25 cellular contexts compared by ENCODE assay signal in genomic region chr19:35144259-35144599, GRCh38. TPM values are rescaled to one million over a fixed set of nuclear protein-coding genes. Genes with fewer than 3 reads are reported as not detected.
A peak's percentile ranks its signal among the peaks of the same experiment; 100 is the strongest.
DNase-seq lines count a peak whose midpoint lies in the region; ATAC-seq lines count a peak whose summit lies in the region.
"Had no signal": no experiment of that assay in that cellular context is flagged by ENCODE, and none has a peak within 500 bp of the region (broad histone marks: within the 10 kb centered on the region; RNA-seq: fewer than 3 reads in every experiment).

No MANE protein-coding gene starts in this region.

- no peak overlapping the region for H2AFZ ChIP-seq in neuron (ENCODE audit: low read depth, low read length)

- peaks cover 6 to 41% (median 22%) of the 10 kb centered on the region in 4 donors for H3K4me1 Mint-ChIP-seq in CD4-positive, CD25-positive, alpha-beta regulatory T cell
- H3K4me1 Mint-ChIP-seq in T-cell: peaks cover 35 to 41% (median 40%) of the 10 kb centered on the region in 3 donors

- POLR2A ChIA-PET in T-cell (lab: Charles Lee): no interaction called here

- no peak for ATAC-seq in CD4-positive, CD25-positive, alpha-beta regulatory T cell (ENCODE audit: low read depth in 2 of 2)
- ATAC-seq in T-cell (replicated peaks in 1 of 4) (no peak), GM18498 (IDR thresholded peaks at IDR 0.05; ENCODE audit: unreplicated experiment) (no peak)
- ATAC-seq: activated CD8-positive, alpha-beta T cell treated with anti-CD3 and anti-CD28 coated beads for 36 hours; gastroesophageal sphincter; naive thymus-derived CD4-positive, alpha-beta T cell; pancreas had no signal

- H3K27ac Mint-ChIP-seq in CD4-positive, CD25-positive, alpha-beta regulatory T cell: peak overlapping the region in 2 of 3 donors; percentile 48 to 87
- H3K27ac Mint-ChIP-seq in T-cell: peak overlapping the region; percentile 28 to 59
- H3K27ac Mint-ChIP-seq: activated CD8-positive, alpha-beta T cell treated with anti-CD3 and anti-CD28 coated beads for 36 hours had no signal

- no peaks in the 10 kb centered on the region for H3K9me3 Mint-ChIP-seq in CD4-positive, CD25-positive, alpha-beta regulatory T cell
- no peaks in the 10 kb centered on the region for H3K9me3 Mint-ChIP-seq in T-cell
- H3K9me3 Mint-ChIP-seq: activated CD8-positive, alpha-beta T cell treated with anti-CD3 and anti-CD28 coated beads for 36 hours had no signal

- no peaks in the 10 kb centered on the region for H3K27me3 ChIP-seq in CD4-positive, CD25-positive, alpha-beta regulatory T cell (ENCODE audit: control insufficient read depth, insufficient read depth, low read length)
- peaks cover 14% of the 10 kb centered on the region for H3K27me3 ChIP-seq in iPS-15b (ENCODE audit: control insufficient read depth, insufficient read depth, low read length)
- H3K27me3 ChIP-seq in neuron (ENCODE audit: insufficient read depth, low read length): no peaks in the 10 kb centered on the region
- H3K27me3 ChIP-seq: pancreas, tibial nerve had no signal

- CTCF ChIA-PET in T-cell (lab: Charles Lee): interaction anchor here in 1 of 2 donors (1.7 kb wide), 1 partner anchor 10 kb away, joined by 6 read pairs; the partner anchor contains the start of gene FXYD5

- H3K36me3 Mint-ChIP-seq in CD4-positive, CD25-positive, alpha-beta regulatory T cell: peaks cover 2% of the 10 kb centered on the region
- no peaks in the 10 kb centered on the region for H3K36me3 Mint-ChIP-seq in T-cell

- no peak overlapping the region for H3K4me3 ChIP-seq in CD4-positive, CD25-positive, alpha-beta regulatory T cell (ENCODE audit: low read depth, low read length)
- H3K4me3 ChIP-seq in iPS-15b (ENCODE audit: low read depth, low read length) (peak overlapping the region; percentile 65), neuron (ENCODE audit: low read length) (peak overlapping the region; percentile 48)
- H3K4me3 ChIP-seq: left ventricle myocardium inferior, pancreas, tibial nerve had no signal

- no peak overlapping the region for H3K9ac ChIP-seq in iPS-15b (ENCODE audit: low read depth, low read length)

- peaks cover 9% of the 10 kb centered on the region for H3K27me3 Mint-ChIP-seq in CD4-positive, CD25-positive, alpha-beta regulatory T cell
- peaks cover 0 to 3% of the 10 kb centered on the region in 2 donors for H3K27me3 Mint-ChIP-seq in T-cell

- peaks cover 43% of the 10 kb centered on the region for H3K4me1 ChIP-seq in CD4-positive, CD25-positive, alpha-beta regulatory T cell (ENCODE audit: control insufficient read depth, insufficient read depth, low read length, poor library complexity, severe bottlenecking)
- H3K4me1 ChIP-seq in iPS-15b (ENCODE audit: control insufficient read depth, insufficient read depth, low read length): peaks cover 17% of the 10 kb centered on the region
- peaks cover 52% of the 10 kb centered on the region for H3K4me1 ChIP-seq in neuron (ENCODE audit: insufficient read depth, low read length)

- no peaks in the 10 kb centered on the region for H3K9me3 ChIP-seq in CD4-positive, CD25-positive, alpha-beta regulatory T cell (ENCODE audit: control insufficient read depth in 2 of 2, low read length in 2 of 2)
- H3K9me3 ChIP-seq in iPS-15b (ENCODE audit: control insufficient read depth, insufficient read depth, low read length) (no peaks in the 10 kb centered on the region), neuron (ENCODE audit: low read length) (no peaks in the 10 kb centered on the region)
- H3K9me3 ChIP-seq: gastroesophageal sphincter, left ventricle myocardium inferior, pancreas, tibial nerve had no signal

- peak overlapping the region in 3 of 4 donors; percentile 21 to 74 (median 38) for H3K4me3 Mint-ChIP-seq in CD4-positive, CD25-positive, alpha-beta regulatory T cell
- H3K4me3 Mint-ChIP-seq in T-cell: peak overlapping the region in 1 of 3 donors; percentile 83
- H3K4me3 Mint-ChIP-seq: activated CD8-positive, alpha-beta T cell treated with anti-CD3 and anti-CD28 coated beads for 36 hours had no signal

- H3K36me3 ChIP-seq in CD4-positive, CD25-positive, alpha-beta regulatory T cell (ENCODE audit: control insufficient read depth, insufficient read depth, low read length): no peaks in the 10 kb centered on the region
- no peaks in the 10 kb centered on the region for H3K36me3 ChIP-seq in iPS-15b (ENCODE audit: control insufficient read depth, insufficient read depth, low read length)
- H3K36me3 ChIP-seq in neuron (ENCODE audit: insufficient read depth, low read length): no peaks in the 10 kb centered on the region
- H3K36me3 ChIP-seq: left ventricle myocardium inferior, pancreas, tibial nerve had no signal

- no peak for DNase-seq in CD4-positive, CD25-positive, alpha-beta regulatory T cell
- DNase-seq in T-cell: no peak
- DNase-seq in SW480 (ENCODE audit: low spot score): no peak
- no peak for DNase-seq in NCI-H2171 treated with DMSO at 0.1 percent for 48 hours (lab: John Stamatoyannopoulos, UW)
- DNase-seq: ACHN; activated CD4-positive, alpha-beta T cell treated with anti-CD3 and anti-CD28 coated beads for 1 hour; activated CD8-positive, alpha-beta T cell treated with anti-CD3 and anti-CD28 coated beads for 36 hours; activated effector memory CD4-positive, alpha-beta T cell treated with Interleukin-2 at 50 U/mL for 16 hours; left ventricle myocardium inferior; naive thymus-derived CD4-positive, alpha-beta T cell; NCI-H1436 treated with DMSO at 0.1 percent for 48 hours; pancreas; RPMI8226; small intestine; T-helper 2 cell had no signal

- H3K27ac ChIP-seq in CD4-positive, CD25-positive, alpha-beta regulatory T cell (ENCODE audit: insufficient read depth, low read length, poor library complexity, severe bottlenecking): no peak overlapping the region
- H3K27ac ChIP-seq: C4-2B, gastroesophageal sphincter, left ventricle myocardium inferior, pancreas had no signal

RNA-seq across cellular contexts. Expression of gene FXYD7, which starts 1.2 kb away (rescaled TPM):
- total RNA-seq in CD4-positive, CD25-positive, alpha-beta regulatory T cell: 9.3 TPM
- 1 to 10 TPM; 3.2 to 6.8 (median 4.7) TPM for polyA plus RNA-seq in CD4-positive, CD25-positive, alpha-beta regulatory T cell
- 10 to 100 TPM in 4 of 5 donors, 1 to 10 TPM in 1; 8.8 to 24.0 (median 12.6) TPM for total RNA-seq in T-cell
- total RNA-seq: dermis microvascular lymphatic vessel endothelial cell, gastroesophageal sphincter, left ventricle myocardium inferior, NCI-H460 had no signal

RNA-seq across cellular contexts. Expression of gene FXYD1, which starts 5.6 kb away (rescaled TPM):
- 1.6 TPM for total RNA-seq in CD4-positive, CD25-positive, alpha-beta regulatory T cell
- 1 to 10 TPM; 2.1 to 3.7 (median 2.7) TPM for polyA plus RNA-seq in CD4-positive, CD25-positive, alpha-beta regulatory T cell
- total RNA-seq in T-cell: 1 to 10 TPM in 4 of 5 donors, under 1 TPM in 1; 0.70 to 7.7 (median 4.8) TPM
- total RNA-seq: Daoy, dermis microvascular lymphatic vessel endothelial cell, H4, NCI-H460 had no signal

RNA-seq across cellular contexts. Expression of gene LGI4, which starts 9.4 kb away (rescaled TPM):
- 0.64 TPM for total RNA-seq in CD4-positive, CD25-positive, alpha-beta regulatory T cell
- polyA plus RNA-seq in CD4-positive, CD25-positive, alpha-beta regulatory T cell: not detected
- 1 to 10 TPM in 1 of 5 donors, under 1 TPM in 4; 0.15 to 1.1 (median 0.89) TPM for total RNA-seq in T-cell
- total RNA-seq: Daoy, dermis microvascular lymphatic vessel endothelial cell, H4 had no signal
- polyA plus RNA-seq: naive thymus-derived CD4-positive, alpha-beta T cell had no signal

RNA-seq across cellular contexts. Expression of gene FXYD5, which starts 10.3 kb away (rescaled TPM):
- 503 TPM for total RNA-seq in CD4-positive, CD25-positive, alpha-beta regulatory T cell
- polyA plus RNA-seq in CD4-positive, CD25-positive, alpha-beta regulatory T cell: 100 to 1,000 TPM; 465 to 575 (median 487) TPM
- 100 to 1,000 TPM; 440 to 616 (median 504) TPM for total RNA-seq in T-cell

RNA-seq across cellular contexts. Expression of gene FXYD3, which starts 28.6 kb away (rescaled TPM):
- total RNA-seq in CD4-positive, CD25-positive, alpha-beta regulatory T cell: not detected
- not detected for polyA plus RNA-seq in CD4-positive, CD25-positive, alpha-beta regulatory T cell
- 1 to 10 TPM in 1 of 5 donors, under 1 TPM in 1, not detected in 3; 0.79 to 1.1 TPM for total RNA-seq in T-cell
- total RNA-seq: activated CD8-positive, alpha-beta T cell treated with anti-CD3 and anti-CD28 coated beads for 36 hours; Daoy; dermis microvascular lymphatic vessel endothelial cell; H4; naive thymus-derived CD4-positive, alpha-beta T cell; NCI-H460 had no signal
- polyA plus RNA-seq: naive thymus-derived CD4-positive, alpha-beta T cell had no signal
